14 cellular contexts compared by ENCODE assay signal in genomic region chr1:29171521-29171920, GRCh38. TPM values are rescaled to one million over a fixed set of nuclear protein-coding genes. Genes with fewer than 3 reads are reported as not detected.
DNase-seq lines count a peak whose midpoint lies in the region; ATAC-seq lines count a peak whose summit lies in the region.
"Had no signal": no experiment of that assay in that cellular context is flagged by ENCODE, and none has a peak within 500 bp of the region (broad histone marks: within the 10 kb centered on the region; RNA-seq: fewer than 3 reads in every experiment).

No MANE protein-coding gene starts in this region.

- H3K4me1 Mint-ChIP-seq in stimulated activated naive CD8-positive, alpha-beta T cell treated with anti-CD3 and anti-CD28 coated beads, Interleukin-15, amount 100 ng/mL, for 72 hours: peaks cover 67% of the 10 kb centered on the region
- H3K4me1 Mint-ChIP-seq in T-helper 17 cell (peaks cover 49% of the 10 kb centered on the region), naive B cell (peaks cover 34 to 58% (median 50%) of the 10 kb centered on the region in 3 donors)

- H3K27me3 Mint-ChIP-seq in stimulated activated naive CD8-positive, alpha-beta T cell treated with anti-CD3 and anti-CD28 coated beads, Interleukin-15, amount 100 ng/mL, for 72 hours: no peaks in the 10 kb centered on the region
- no peaks in the 10 kb centered on the region for H3K27me3 Mint-ChIP-seq in T-helper 17 cell
- no peaks in the 10 kb centered on the region for H3K27me3 Mint-ChIP-seq in naive B cell
- H3K27me3 Mint-ChIP-seq: brain had no signal

- DNase-seq in stimulated activated naive CD8-positive, alpha-beta T cell treated with anti-CD3 and anti-CD28 coated beads, Interleukin-15, amount 100 ng/mL, for 72 hours: no peak
- no peak for DNase-seq in stimulated activated naive CD8-positive, alpha-beta T cell treated with anti-CD3 and anti-CD28 coated beads, Interleukin-15, Interleukin-2, amounts not matched to agents 100 U/mL and 50 U/mL, for 24 hours
- no peak for DNase-seq in T-helper 17 cell
- no peak for DNase-seq in naive B cell
- no peak for DNase-seq in cerebellar cortex (ENCODE audit: low spot score)
- no peak for DNase-seq in NCI-H2107 (lab: John Stamatoyannopoulos, UW)
- DNase-seq: activated CD4-positive, CD25-positive, alpha-beta regulatory T cell; foreskin keratinocyte; OCI-M1; ovary; spleen; substantia nigra had no signal

- H3K27ac Mint-ChIP-seq in stimulated activated naive CD8-positive, alpha-beta T cell treated with anti-CD3 and anti-CD28 coated beads, Interleukin-15, amount 100 ng/mL, for 72 hours: no peak overlapping the region
- H3K27ac Mint-ChIP-seq in T-helper 17 cell (peak overlapping the region; percentile 74), naive B cell (peak overlapping the region in 3 of 6 donors; percentile 18 to 45 (median 44))

- H3K9me3 ChIP-seq in T-helper 17 cell (ENCODE audit: control insufficient read depth, low read length, poor library complexity, severe bottlenecking): no peaks in the 10 kb centered on the region
- H3K9me3 ChIP-seq: ovary, spleen had no signal

- H3K9me3 Mint-ChIP-seq in stimulated activated naive CD8-positive, alpha-beta T cell treated with anti-CD3 and anti-CD28 coated beads, Interleukin-15, amount 100 ng/mL, for 72 hours: no peaks in the 10 kb centered on the region
- no peaks in the 10 kb centered on the region for H3K9me3 Mint-ChIP-seq in naive B cell

- peaks cover 2% of the 10 kb centered on the region for H3K36me3 Mint-ChIP-seq in T-helper 17 cell (ENCODE audit: low read depth)
- H3K36me3 Mint-ChIP-seq in naive B cell: peaks cover 7 to 13% of the 10 kb centered on the region in 2 donors

- H3K4me3 Mint-ChIP-seq in stimulated activated naive CD8-positive, alpha-beta T cell treated with anti-CD3 and anti-CD28 coated beads, Interleukin-15, amount 100 ng/mL, for 72 hours: peak overlapping the region; percentile 2 to 66
- peak overlapping the region; percentile 43 for H3K4me3 Mint-ChIP-seq in T-helper 17 cell
- H3K4me3 Mint-ChIP-seq in naive B cell: peak overlapping the region in 6 of 8 donors; percentile 6 to 82 (median 24)

- ATAC-seq in stimulated activated naive CD8-positive, alpha-beta T cell treated with anti-CD3 and anti-CD28 coated beads, Interleukin-15, amount 100 ng/mL, for 72 hours: peak; percentile 52
- ATAC-seq in stimulated activated naive CD8-positive, alpha-beta T cell treated with anti-CD3 and anti-CD28 coated beads, Interleukin-15, Interleukin-2, amounts not matched to agents 100 U/mL and 50 U/mL, for 24 hours: no peak
- no peak for ATAC-seq in T-helper 17 cell
- no peak for ATAC-seq in naive B cell (ENCODE audit: low read depth in 2 of 2)
- ATAC-seq in HG03175 (IDR thresholded peaks at IDR 0.05; ENCODE audit: unreplicated experiment): no peak
- ATAC-seq: foreskin keratinocyte had no signal

RNA-seq across cellular contexts. Expression of gene SRSF4, which starts 10.2 kb away (rescaled TPM):
- 100 to 1,000 TPM in 1 of 2 donors, 10 to 100 TPM in 1; 88.8 to 103 TPM for total RNA-seq in T-helper 17 cell
- 10 to 100 TPM; 34.7 to 90.6 (median 68.5) TPM for polyA plus RNA-seq in naive B cell (ENCODE audit: low read depth in 6 of 6)

RNA-seq across cellular contexts. Expression of gene TMEM200B, which starts 47.8 kb away (rescaled TPM):
- not detected for total RNA-seq in T-helper 17 cell
- polyA plus RNA-seq in naive B cell (ENCODE audit: low read depth in 6 of 6): not detected

RNA-seq across cellular contexts. Expression of gene MECR, which starts 59.2 kb away (rescaled TPM):
- total RNA-seq in T-helper 17 cell: 1 to 10 TPM; 7.6 to 8.0 TPM
- polyA plus RNA-seq in naive B cell (ENCODE audit: low read depth in 6 of 6): 10 to 100 TPM in 5 of 6 donors, 1 to 10 TPM in 1; 9.6 to 16.9 (median 13.6) TPM
